Comparison of ENCODE assay signal across 8 cellular contexts in the genomic region with DNA sequence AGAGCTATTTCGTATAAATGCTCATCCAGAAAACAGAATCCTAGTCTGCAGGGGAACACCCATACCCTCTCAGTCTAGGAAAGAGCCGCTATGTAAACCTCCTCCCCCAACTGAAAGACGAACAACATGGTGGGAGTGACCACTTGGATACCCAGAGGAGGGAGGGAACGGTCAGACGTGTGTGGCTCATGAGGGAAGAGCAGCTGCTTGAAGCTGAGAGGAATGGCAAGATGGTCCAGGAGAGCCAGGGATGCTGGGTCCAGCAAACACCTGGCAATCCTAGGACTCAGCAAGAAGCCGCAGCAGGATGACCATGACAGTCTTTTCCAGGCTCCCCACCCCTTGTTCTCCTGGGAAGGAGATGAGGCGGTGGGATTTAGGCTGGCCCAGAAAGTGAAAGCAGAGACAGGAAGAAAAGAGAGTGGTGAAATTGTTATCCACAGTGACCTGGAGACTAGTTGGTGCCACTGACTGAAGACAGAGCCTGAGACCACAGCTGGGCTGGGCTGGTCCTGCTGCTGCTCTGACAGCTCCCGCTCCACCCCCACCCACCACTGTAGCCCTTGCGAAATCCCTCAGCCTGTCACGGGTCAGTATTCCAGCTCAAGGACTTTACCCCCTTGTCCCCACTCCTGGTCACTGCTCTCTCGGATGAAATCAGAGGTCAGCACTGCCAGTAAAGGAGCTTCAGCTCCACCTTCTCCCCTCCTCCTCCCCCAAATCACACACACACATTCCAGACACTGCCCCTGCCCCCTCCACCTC. TPM values are rescaled to one million over a fixed set of nuclear protein-coding genes. Genes with fewer than 3 reads are reported as not detected.
DNase-seq lines count a peak whose midpoint lies in the region; ATAC-seq and TF ChIP-seq lines count a peak whose summit lies in the region.

No MANE protein-coding gene starts in this region.

- no peaks in the 10 kb centered on the region for H3K9me3 Mint-ChIP-seq in T-helper 1 cell treated with Interleukin-12 subunit alpha and Interleukin-12 subunit beta and Interleukin-4 antibody, amounts not matched to agents 30 μg/mL and 1 μg/mL, for 36 hours
- H3K9me3 Mint-ChIP-seq in brain = peaks cover 0 to 4% (median 0%) of the 10 kb centered on the region in 5 experiments

- ATAC-seq in left colon = peak; percentile 66

- intact Hi-C loops in left colon (cut with DNase I, micrococcal nuclease) = no loop called here

- no peaks in the 10 kb centered on the region for H3K27me3 Mint-ChIP-seq in T-helper 1 cell treated with Interleukin-12 subunit alpha and Interleukin-12 subunit beta and Interleukin-4 antibody, amounts not matched to agents 30 μg/mL and 1 μg/mL, for 36 hours (ENCODE audit: low read depth)
- no peaks in the 10 kb centered on the region for H3K27me3 Mint-ChIP-seq in brain

- peaks cover 35% of the 10 kb centered on the region for H3K36me3 Mint-ChIP-seq in T-helper 1 cell treated with Interleukin-12 subunit alpha and Interleukin-12 subunit beta and Interleukin-4 antibody, amounts not matched to agents 30 μg/mL and 1 μg/mL, for 36 hours (ENCODE audit: low read depth)
- H3K36me3 Mint-ChIP-seq in brain = peaks cover 30% of the 10 kb centered on the region

- no peak for TF ChIP-seq CTCF in brain (conservative IDR thresholded peaks at IDR 0.05)

- DNase-seq in T-helper 1 cell (no peak), left colon (peak; percentile 66 to 77), substantia nigra (lab: John Stamatoyannopoulos, UW) (peak in 26 of 49 donors; percentile 5 to 61 (median 30)), superior temporal gyrus (ENCODE audit: extremely low spot score) (no peak), DMS114 treated with DMSO at 0.1 percent for 48 hours (lab: John Stamatoyannopoulos, UW; ENCODE audit: unreplicated experiment) (no peak), NCI-H748 treated with DMSO at 0.1 percent for 48 hours (lab: John Stamatoyannopoulos, UW) (no peak)

- H3K4me3 Mint-ChIP-seq in T-helper 1 cell treated with Interleukin-12 subunit alpha and Interleukin-12 subunit beta and Interleukin-4 antibody, amounts not matched to agents 30 μg/mL and 1 μg/mL, for 36 hours = peak overlapping the region; percentile 31
- peak overlapping the region; percentile 56 to 92 (median 88) for H3K4me3 Mint-ChIP-seq in brain

- peaks cover 35% of the 10 kb centered on the region for H3K4me1 Mint-ChIP-seq in T-helper 1 cell treated with Interleukin-12 subunit alpha and Interleukin-12 subunit beta and Interleukin-4 antibody, amounts not matched to agents 30 μg/mL and 1 μg/mL, for 36 hours (ENCODE audit: low read depth)
- H3K4me1 Mint-ChIP-seq in brain = peaks cover 50% of the 10 kb centered on the region

- peak overlapping the region; percentile 63 for H3K27ac Mint-ChIP-seq in T-helper 1 cell treated with Interleukin-12 subunit alpha and Interleukin-12 subunit beta and Interleukin-4 antibody, amounts not matched to agents 30 μg/mL and 1 μg/mL, for 36 hours
- peak overlapping the region; percentile 85 to 95 (median 94) for H3K27ac Mint-ChIP-seq in brain

- H3K27ac ChIP-seq in substantia nigra (ENCODE audit: low read depth, low read length, poor library complexity, severe bottlenecking) = peak overlapping the region; percentile 93

RNA-seq across cellular contexts. Expression of a gene that starts 3.6 kb away (rescaled TPM):
- 362 TPM for polyA plus RNA-seq in brain (ENCODE audit: insufficient read depth, low read depth, low replicate concordance)
- 100 to 1,000 TPM; 179 to 205 TPM for total RNA-seq in left colon

RNA-seq across cellular contexts. Expression of a gene that starts 11.1 kb away (rescaled TPM):
- polyA plus RNA-seq in brain (ENCODE audit: insufficient read depth, low read depth, low replicate concordance) = 2.4 TPM
- not detected for total RNA-seq in left colon

RNA-seq across cellular contexts. Expression of a gene that starts 35.7 kb away (rescaled TPM):
- polyA plus RNA-seq in brain (ENCODE audit: insufficient read depth, low read depth, low replicate concordance) = 58.6 TPM
- 10 to 100 TPM; 43.5 to 50.4 TPM for total RNA-seq in left colon

RNA-seq across cellular contexts. Expression of a gene that starts 37.2 kb away (rescaled TPM):
- 46.6 TPM for polyA plus RNA-seq in brain (ENCODE audit: insufficient read depth, low read depth, low replicate concordance)
- total RNA-seq in left colon = 10 to 100 TPM; 18.9 to 19.0 TPM

RNA-seq across cellular contexts. Expression of a gene that starts 44.8 kb away (rescaled TPM):
- polyA plus RNA-seq in brain (ENCODE audit: insufficient read depth, low read depth, low replicate concordance) = 46.6 TPM
- 10 to 100 TPM; 35.7 to 38.9 TPM for total RNA-seq in left colon

Comparison
In these comparisons a context has a peak if more than half of its experiments do, and no peak if none do; other contexts are left out.
1. DNase-seq: peak in left colon (2 of 2) and substantia nigra (26 of 49); none in T-helper 1 cell (0 of 5), superior temporal gyrus (single experiment), DMS114 treated with DMSO at 0.1 percent for 48 hours (single experiment) and NCI-H748 treated with DMSO at 0.1 percent for 48 hours (single experiment).